6 cellular contexts compared by ENCODE assay signal in genomic region chr1:155174334-155175280, GRCh38. TPM values are rescaled to one million over a fixed set of nuclear protein-coding genes. Genes with fewer than 3 reads are reported as not detected.
A peak's percentile ranks its signal among the peaks of the same experiment; 100 is the strongest.
DNase-seq lines count a peak whose midpoint lies in the region; ATAC-seq, FAIRE-seq and TF ChIP-seq lines count a peak whose summit lies in the region.

No MANE protein-coding gene starts in this region.

- peak overlapping the region; percentile 80 for H2BK20ac ChIP-seq in H1 (ENCODE audit: low read length)

- H3K36me3 Mint-ChIP-seq in T-cell = peaks cover 7% of the 10 kb centered on the region

- peak overlapping the region; percentile 86 for H3K4ac ChIP-seq in H1 (replicated peaks; ENCODE audit: insufficient read length, low read depth, low read length)

- H2AFZ ChIP-seq in H1 (ENCODE audit: low read length) = no peak overlapping the region

- H3K79me2 ChIP-seq in H1 (ENCODE audit: control insufficient read depth in 1 of 2, insufficient read depth in 2 of 2, low read length in 2 of 2) = peaks cover 0 to 16% of the 10 kb centered on the region in 2 experiments; a peak in 2 of 4 replicates

- H3K9me3 ChIP-seq in H1 (ENCODE audit: insufficient read depth in 2 of 2, low read depth in 1 of 2, low read length in 1 of 2) = no peaks in the 10 kb centered on the region

- no peak overlapping the region for H3K14ac ChIP-seq in H1 (ENCODE audit: insufficient read length)

- CTCF ChIA-PET in T-cell (lab: Charles Lee) (interaction anchor here (0.6 to 3.4 kb wide), 11 partner anchors 18 to 330 kb away, joined by 3 to 21 read pairs (median 3); partner anchors contain the start of gene ADAM15 (in 1 of the 2)), H1 (lab: Charles Lee; ENCODE audit: partially characterized antibody) (interaction anchor here (0.7 to 12.4 kb wide), 21 partner anchors 8 to 417 kb away, joined by 3 to 215 read pairs (median 5); partner anchors contain the start of genes ADAM15, DPM3, EFNA1 and SLC50A1)

- peak overlapping the region; percentile 88 for H2BK5ac ChIP-seq in H1 (ENCODE audit: low read depth, low read length)

- peak overlapping the region; percentile 37 to 90 for H3K4me2 ChIP-seq in H1 (ENCODE audit: insufficient read depth in 1 of 2, low read depth in 2 of 2, low read length in 2 of 2)

- peak overlapping the region in 1 of 4 experiments; percentile 12; a peak in 2 of 7 replicates for H3K9ac ChIP-seq in H1 (replicated peaks in 1 of 4; ENCODE audit: extremely low read depth in 1 of 4, low read depth in 3 of 4, low read length in 3 of 4)

- H3K27me3 ChIP-seq in H1 (replicated peaks in 1 of 4; ENCODE audit: control insufficient read depth in 3 of 4, extremely low read depth in 1 of 4, insufficient read depth in 3 of 4, low read length in 3 of 4) = no peaks in the 10 kb centered on the region

- peak overlapping the region; percentile 99 for H4K91ac ChIP-seq in H1 (replicated peaks; ENCODE audit: insufficient read length, low read length)

- TF ChIP-seq POLR2A in H1 (IDR thresholded peaks at IDR 0.05; ENCODE audit: control extremely low read depth in 1 of 2, low read depth in 2 of 2, low read length in 2 of 2) = no peak

- H2BK15ac ChIP-seq in H1 (ENCODE audit: low read length) = peak overlapping the region; percentile 81

- peak overlapping the region; percentile 95 for H3K18ac ChIP-seq in H1 (ENCODE audit: extremely low read depth, low read length)

- FAIRE-seq in H1 (lab: Jason Lieb, UNC) = no peak

- H2BK12ac ChIP-seq in H1 (ENCODE audit: low read depth, low read length) = no peak overlapping the region; the same call in 1 of the 2 replicates

- peaks cover 17 to 31% (median 26%) of the 10 kb centered on the region in 4 experiments for H3K36me3 ChIP-seq in H1 (ENCODE audit: control insufficient read depth in 2 of 4, insufficient read depth in 4 of 4, low read length in 3 of 4)

- TF ChIP-seq RAD21 in H1 (IDR thresholded peaks at IDR 0.05 in 1 of 2, conservative IDR thresholded peaks at IDR 0.05 in 1 of 2; ENCODE audit: low read depth in 2 of 2, low read length in 2 of 2) = no peak

- H3K4me3 Mint-ChIP-seq in T-cell = peak overlapping the region; percentile 99 to 100 (median 99)

- peak overlapping the region; percentile 70 to 95 (median 86) for H3K4me3 ChIP-seq in H1 (ENCODE audit: extremely low read depth in 1 of 4, insufficient read depth in 2 of 4, low read depth in 3 of 4, low read length in 4 of 4)
- peak overlapping the region; percentile 95 for H3K4me3 ChIP-seq in skeletal muscle cell (ENCODE audit: low read depth, low read length)

- peak overlapping the region; percentile 91 for H2BK120ac ChIP-seq in H1 (replicated peaks; ENCODE audit: low read depth, low read length)

- peak overlapping the region; percentile 96 for H4K5ac ChIP-seq in H1 (ENCODE audit: insufficient read length, low read depth, low read length)

- no peaks in the 10 kb centered on the region for H3K27me3 Mint-ChIP-seq in T-cell

- POLR2A ChIA-PET in T-cell (lab: Charles Lee) (interaction anchor here in 1 of 2 donors (0.5 to 1.2 kb wide), 4 partner anchors 20 to 1597 kb away, joined by 3 to 5 read pairs (median 3); no protein-coding TSS in a partner anchor), H1 (lab: Charles Lee; ENCODE audit: partially characterized antibody) (interaction anchor here (0.6 to 20.5 kb wide), 11 partner anchors 8 to 168 kb away, joined by 3 to 512 read pairs (median 3); partner anchors contain the start of genes EFNA4, MTX1 and THBS3)

- H3K79me1 ChIP-seq in H1 (ENCODE audit: low read depth, low read length) = no peaks in the 10 kb centered on the region; the same call in 1 of the 2 replicates

- peaks cover 8% of the 10 kb centered on the region in 2 experiments for H4K20me1 ChIP-seq in H1 (replicated peaks in 1 of 2; ENCODE audit: control insufficient read depth in 1 of 2, insufficient read depth in 2 of 2, low read length in 2 of 2)

- no peak overlapping the region for H3K27ac ChIP-seq in H1 (ENCODE audit: low read depth, low read length)

- peak overlapping the region; percentile 83 for H3K56ac ChIP-seq in H1 (replicated peaks; ENCODE audit: insufficient read length, low read depth, low read length)

- peak overlapping the region; percentile 3; the same call in 1 of the 2 replicates for H2AK5ac ChIP-seq in H1 (ENCODE audit: low read depth, low read length)

- no peak overlapping the region; the same call in 1 of the 2 replicates for H4K8ac ChIP-seq in H1 (ENCODE audit: extremely low read depth, insufficient read depth, low read length)

- no peak overlapping the region for H3K23ac ChIP-seq in H1 (ENCODE audit: insufficient read length)

- peak in 2 of 4 experiments; percentile 8 to 9 for ATAC-seq in T-cell (replicated peaks in 1 of 4)
- ATAC-seq in GM21390 (IDR thresholded peaks at IDR 0.05; ENCODE audit: unreplicated experiment) = no peak
- ATAC-seq in GM19452 (IDR thresholded peaks at IDR 0.05; ENCODE audit: unreplicated experiment) = no peak

- TF ChIP-seq CTCF in GM20000 (IDR thresholded peaks at IDR 0.05; ENCODE audit: extremely low read depth, missing control alignments) (no peak), H1 (IDR thresholded peaks at IDR 0.05; ENCODE audit: control extremely low read depth in 1 of 3, insufficient read depth in 1 of 3, low read depth in 1 of 3, low read length in 3 of 3) (no peak)

- no peaks in the 10 kb centered on the region for H3K9me3 Mint-ChIP-seq in T-cell

- H3K23me2 ChIP-seq in H1 (ENCODE audit: low read depth, low read length) = peaks cover 10% of the 10 kb centered on the region; the same call in 1 of the 2 replicates

- peak overlapping the region; percentile 99 for H3K27ac Mint-ChIP-seq in T-cell

- peaks cover 40 to 44% (median 44%) of the 10 kb centered on the region in 3 donors for H3K4me1 Mint-ChIP-seq in T-cell

- peaks cover 3 to 23% (median 8%) of the 10 kb centered on the region in 4 experiments; a peak in 6 of 7 replicates for H3K4me1 ChIP-seq in H1 (replicated peaks in 1 of 4; ENCODE audit: control insufficient read depth in 3 of 4, insufficient read depth in 4 of 4, low read length in 3 of 4)

- TF ChIP-seq EP300 in H1 (IDR thresholded peaks at IDR 0.05; ENCODE audit: borderline replicate concordance in 1 of 2, low read depth in 2 of 2, low read length in 2 of 2) = peak in 1 of 2 experiments; percentile 75; a peak in 1 of 3 replicates

- DNase-seq in GM20000 (ENCODE audit: low spot score) (peak; percentile 36), T-cell (peak in 28 of 34 experiments; percentile 36 to 64 (median 44)), H1 (ENCODE audit: low read depth in 1 of 2, low spot score in 2 of 2) (peak in 1 of 2 experiments; percentile 86), skeletal muscle cell (ENCODE audit: low read depth) (no peak)

- 7% methylated on average over 13 of the region's 35 CpGs; no CpG with 5 or more reads in 1 of the 2 experiments for WGBS in H1 (ENCODE audit: extremely low coverage in 1 of 2, insufficient coverage in 1 of 2, insufficient read length in 1 of 2, insufficient replicate concordance in 2 of 2, low coverage in 1 of 2, low lambda C conversion rate in 2 of 2, missing lambda C conversion rate in 1 of 2), 2 experiments

RNA-seq across cellular contexts. Expression of gene TRIM46, which starts 1.0 kb away (rescaled TPM):
- 10 to 100 TPM in 2 of 5 donors, 1 to 10 TPM in 3; 5.1 to 12.2 (median 9.8) TPM for total RNA-seq in T-cell
- total RNA-seq in H1 (2021; fragmentation: NEBNext Ultra II Directional; extraction: Animal tissue kit (Norgen Biotek cat#: 25700)) = 15.0 and 15.5 TPM in 2 replicates
- polyA plus RNA-seq in H1 (2011; rRNA removed) = 21.6 and 34.7 TPM in 2 replicates
- 29.4 TPM for polyA plus RNA-seq in H1 (2011; cell fraction: cytosol; rRNA removed)
- 94.4 TPM for polyA plus RNA-seq in H1 (2011; cell fraction: nucleus; rRNA removed)
- 18.2 to 22.5 TPM (median 20.8 TPM) in 4 replicates for polyA plus RNA-seq in H1 (2012, experiment 1 of 2)
- polyA plus RNA-seq in H1 (2012, experiment 2 of 2) = 12.6 TPM
- polyA plus RNA-seq in H1 (2013, experiment 1 of 2) = 11.7 TPM
- 9.4 TPM for polyA plus RNA-seq in H1 (2013, experiment 2 of 2)
- 11.4 and 11.5 TPM in 2 replicates for polyA minus RNA-seq in H1 (2011; rRNA and poly(A)+ RNA removed)
- polyA minus RNA-seq in H1 (2011; cell fraction: cytosol; rRNA and poly(A)+ RNA removed) = 13.7 TPM
- polyA minus RNA-seq in H1 (2011; cell fraction: nucleus; rRNA and poly(A)+ RNA removed) = 28.4 TPM

RNA-seq across cellular contexts. Expression of gene KRTCAP2, which starts 1.5 kb away (rescaled TPM):
- total RNA-seq in T-cell = 100 to 1,000 TPM in 4 of 5 donors, 10 to 100 TPM in 1; 93.6 to 150 (median 138) TPM
- total RNA-seq in H1 (2021; fragmentation: NEBNext Ultra II Directional; extraction: Animal tissue kit (Norgen Biotek cat#: 25700)) = 146 TPM in 2 replicates
- polyA plus RNA-seq in H1 (2011; rRNA removed) = 317 and 419 TPM in 2 replicates
- 199 TPM for polyA plus RNA-seq in H1 (2011; cell fraction: cytosol; rRNA removed)
- 287 TPM for polyA plus RNA-seq in H1 (2011; cell fraction: nucleus; rRNA removed)
- polyA plus RNA-seq in H1 (2012, experiment 1 of 2) = 150 to 268 TPM (median 247 TPM) in 4 replicates
- polyA plus RNA-seq in H1 (2012, experiment 2 of 2) = 705 TPM
- polyA plus RNA-seq in H1 (2013, experiment 1 of 2) = 290 TPM
- 399 TPM for polyA plus RNA-seq in H1 (2013, experiment 2 of 2)
- 107 and 146 TPM in 2 replicates for polyA minus RNA-seq in H1 (2011; rRNA and poly(A)+ RNA removed)
- 86.3 TPM for polyA minus RNA-seq in H1 (2011; cell fraction: cytosol; rRNA and poly(A)+ RNA removed)
- 82.9 TPM for polyA minus RNA-seq in H1 (2011; cell fraction: nucleus; rRNA and poly(A)+ RNA removed)

RNA-seq across cellular contexts. Expression of gene THBS3, which starts 33.1 kb away (rescaled TPM):
- 10 to 100 TPM; 24.1 to 43.9 (median 34.0) TPM for total RNA-seq in T-cell
- total RNA-seq in H1 (2021; fragmentation: NEBNext Ultra II Directional; extraction: Animal tissue kit (Norgen Biotek cat#: 25700)) = 2.6 and 3.0 TPM in 2 replicates
- 3.5 and 5.0 TPM in 2 replicates for polyA plus RNA-seq in H1 (2011; rRNA removed)
- 4.2 TPM for polyA plus RNA-seq in H1 (2011; cell fraction: cytosol; rRNA removed)
- 19.8 TPM for polyA plus RNA-seq in H1 (2011; cell fraction: nucleus; rRNA removed)
- 8.5 to 12.1 TPM (median 11.0 TPM) in 4 replicates for polyA plus RNA-seq in H1 (2012, experiment 1 of 2)
- polyA plus RNA-seq in H1 (2012, experiment 2 of 2) = 4.6 TPM
- 3.6 TPM for polyA plus RNA-seq in H1 (2013, experiment 1 of 2)
- polyA plus RNA-seq in H1 (2013, experiment 2 of 2) = 3.4 TPM
- 5.1 and 6.1 TPM in 2 replicates for polyA minus RNA-seq in H1 (2011; rRNA and poly(A)+ RNA removed)
- 2.2 TPM for polyA minus RNA-seq in H1 (2011; cell fraction: cytosol; rRNA and poly(A)+ RNA removed)
- 9.2 TPM for polyA minus RNA-seq in H1 (2011; cell fraction: nucleus; rRNA and poly(A)+ RNA removed)

RNA-seq across cellular contexts. Expression of gene MTX1, which starts 33.9 kb away (rescaled TPM):
- 10 to 100 TPM; 20.4 to 28.4 (median 25.1) TPM for total RNA-seq in T-cell
- total RNA-seq in H1 (2021; fragmentation: NEBNext Ultra II Directional; extraction: Animal tissue kit (Norgen Biotek cat#: 25700)) = 47.9 and 55.0 TPM in 2 replicates
- 131 and 161 TPM in 2 replicates for polyA plus RNA-seq in H1 (2011; rRNA removed)
- 108 TPM for polyA plus RNA-seq in H1 (2011; cell fraction: cytosol; rRNA removed)
- polyA plus RNA-seq in H1 (2011; cell fraction: nucleus; rRNA removed) = 98.3 TPM
- 52.9 to 74.3 TPM (median 71.2 TPM) in 4 replicates for polyA plus RNA-seq in H1 (2012, experiment 1 of 2)
- 106 TPM for polyA plus RNA-seq in H1 (2012, experiment 2 of 2)
- polyA plus RNA-seq in H1 (2013, experiment 1 of 2) = 37.2 TPM
- 36.4 TPM for polyA plus RNA-seq in H1 (2013, experiment 2 of 2)
- polyA minus RNA-seq in H1 (2011; rRNA and poly(A)+ RNA removed) = 39.0 and 48.9 TPM in 2 replicates
- polyA minus RNA-seq in H1 (2011; cell fraction: cytosol; rRNA and poly(A)+ RNA removed) = 31.5 TPM
- 29.7 TPM for polyA minus RNA-seq in H1 (2011; cell fraction: nucleus; rRNA and poly(A)+ RNA removed)

RNA-seq across cellular contexts. Expression of gene DPM3, which starts 34.3 kb away (rescaled TPM):
- total RNA-seq in T-cell = 10 to 100 TPM; 26.9 to 70.7 (median 64.5) TPM
- 44.8 and 49.3 TPM in 2 replicates for total RNA-seq in H1 (2021; fragmentation: NEBNext Ultra II Directional; extraction: Animal tissue kit (Norgen Biotek cat#: 25700))
- polyA plus RNA-seq in H1 (2011; rRNA removed) = 227 and 349 TPM in 2 replicates
- polyA plus RNA-seq in H1 (2011; cell fraction: cytosol; rRNA removed) = 166 TPM
- 111 TPM for polyA plus RNA-seq in H1 (2011; cell fraction: nucleus; rRNA removed)
- polyA plus RNA-seq in H1 (2012, experiment 1 of 2) = 30.1 to 106 TPM (median 79.5 TPM) in 4 replicates
- polyA plus RNA-seq in H1 (2012, experiment 2 of 2) = 141 TPM
- 184 TPM for polyA plus RNA-seq in H1 (2013, experiment 1 of 2)
- polyA plus RNA-seq in H1 (2013, experiment 2 of 2) = 217 TPM
- polyA minus RNA-seq in H1 (2011; rRNA and poly(A)+ RNA removed) = 6.9 and 13.7 TPM in 2 replicates
- 6.6 TPM for polyA minus RNA-seq in H1 (2011; cell fraction: cytosol; rRNA and poly(A)+ RNA removed)
- polyA minus RNA-seq in H1 (2011; cell fraction: nucleus; rRNA and poly(A)+ RNA removed) = 11.4 TPM
